Comparison of ENCODE assay signal across 1 cellular context in the genomic region with DNA sequence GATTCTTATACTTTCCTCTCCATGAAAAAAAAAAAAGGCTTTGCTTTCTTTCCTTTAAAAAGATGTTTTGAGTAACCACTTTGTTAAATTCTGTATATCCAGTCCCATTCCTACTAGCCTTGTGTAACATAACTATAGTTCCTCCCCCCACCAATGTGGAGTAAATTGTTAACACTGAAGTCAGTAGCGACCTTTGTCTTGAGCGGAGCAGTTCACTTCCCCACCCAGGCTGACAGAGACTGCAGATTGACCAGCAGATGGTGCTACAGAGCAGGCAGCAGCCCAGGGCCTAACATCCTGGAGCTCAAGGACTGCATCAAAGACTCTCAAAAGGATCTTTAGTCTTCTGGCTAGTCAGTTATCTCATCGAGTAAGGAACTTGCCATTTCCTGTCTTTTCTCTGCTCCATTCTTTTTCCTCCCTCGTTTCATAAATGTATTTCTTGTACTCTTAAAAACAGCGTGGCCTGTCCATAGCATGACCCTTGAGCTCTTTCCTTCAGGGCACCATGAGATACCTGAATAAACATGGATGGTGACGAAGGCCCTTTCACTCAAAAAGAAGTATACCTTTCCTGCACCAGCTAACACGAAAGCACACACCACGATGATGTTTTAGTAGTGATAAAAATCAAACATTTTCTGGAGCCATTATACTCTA.
TF ChIP-seq lines count a peak whose summit lies in the region.

No MANE protein-coding gene starts in this region.

TF ChIP-seq in HepG2, 621 proteins besides CTCF, POLR2A, EP300 and RAD21 (continued from another document and continues in another):
- TF ChIP-seq, protein P1, sequence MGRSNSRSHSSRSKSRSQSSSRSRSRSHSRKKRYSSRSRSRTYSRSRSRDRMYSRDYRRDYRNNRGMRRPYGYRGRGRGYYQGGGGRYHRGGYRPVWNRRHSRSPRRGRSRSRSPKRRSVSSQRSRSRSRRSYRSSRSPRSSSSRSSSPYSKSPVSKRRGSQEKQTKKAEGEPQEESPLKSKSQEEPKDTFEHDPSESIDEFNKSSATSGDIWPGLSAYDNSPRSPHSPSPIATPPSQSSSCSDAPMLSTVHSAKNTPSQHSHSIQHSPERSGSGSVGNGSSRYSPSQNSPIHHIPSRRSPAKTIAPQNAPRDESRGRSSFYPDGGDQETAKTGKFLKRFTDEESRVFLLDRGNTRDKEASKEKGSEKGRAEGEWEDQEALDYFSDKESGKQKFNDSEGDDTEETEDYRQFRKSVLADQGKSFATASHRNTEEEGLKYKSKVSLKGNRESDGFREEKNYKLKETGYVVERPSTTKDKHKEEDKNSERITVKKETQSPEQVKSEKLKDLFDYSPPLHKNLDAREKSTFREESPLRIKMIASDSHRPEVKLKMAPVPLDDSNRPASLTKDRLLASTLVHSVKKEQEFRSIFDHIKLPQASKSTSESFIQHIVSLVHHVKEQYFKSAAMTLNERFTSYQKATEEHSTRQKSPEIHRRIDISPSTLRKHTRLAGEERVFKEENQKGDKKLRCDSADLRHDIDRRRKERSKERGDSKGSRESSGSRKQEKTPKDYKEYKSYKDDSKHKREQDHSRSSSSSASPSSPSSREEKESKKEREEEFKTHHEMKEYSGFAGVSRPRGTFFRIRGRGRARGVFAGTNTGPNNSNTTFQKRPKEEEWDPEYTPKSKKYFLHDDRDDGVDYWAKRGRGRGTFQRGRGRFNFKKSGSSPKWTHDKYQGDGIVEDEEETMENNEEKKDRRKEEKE (IDR thresholded peaks at IDR 0.05) = no peak
- TF ChIP-seq MIER3 (CRISPR knock-in tag; IDR thresholded peaks at IDR 0.05; ENCODE audit: borderline replicate concordance) = no peak; the same call in 1 of the 2 replicates
- 0 out of 2 replicates have a peak, but pooled peaks have one; percentile 48 for TF ChIP-seq RFXAP (CRISPR knock-in tag; IDR thresholded peaks at IDR 0.05; ENCODE audit: borderline replicate concordance)
- no peak for TF ChIP-seq RORA (CRISPR knock-in tag; IDR thresholded peaks at IDR 0.05)
- TF ChIP-seq, protein P2, sequence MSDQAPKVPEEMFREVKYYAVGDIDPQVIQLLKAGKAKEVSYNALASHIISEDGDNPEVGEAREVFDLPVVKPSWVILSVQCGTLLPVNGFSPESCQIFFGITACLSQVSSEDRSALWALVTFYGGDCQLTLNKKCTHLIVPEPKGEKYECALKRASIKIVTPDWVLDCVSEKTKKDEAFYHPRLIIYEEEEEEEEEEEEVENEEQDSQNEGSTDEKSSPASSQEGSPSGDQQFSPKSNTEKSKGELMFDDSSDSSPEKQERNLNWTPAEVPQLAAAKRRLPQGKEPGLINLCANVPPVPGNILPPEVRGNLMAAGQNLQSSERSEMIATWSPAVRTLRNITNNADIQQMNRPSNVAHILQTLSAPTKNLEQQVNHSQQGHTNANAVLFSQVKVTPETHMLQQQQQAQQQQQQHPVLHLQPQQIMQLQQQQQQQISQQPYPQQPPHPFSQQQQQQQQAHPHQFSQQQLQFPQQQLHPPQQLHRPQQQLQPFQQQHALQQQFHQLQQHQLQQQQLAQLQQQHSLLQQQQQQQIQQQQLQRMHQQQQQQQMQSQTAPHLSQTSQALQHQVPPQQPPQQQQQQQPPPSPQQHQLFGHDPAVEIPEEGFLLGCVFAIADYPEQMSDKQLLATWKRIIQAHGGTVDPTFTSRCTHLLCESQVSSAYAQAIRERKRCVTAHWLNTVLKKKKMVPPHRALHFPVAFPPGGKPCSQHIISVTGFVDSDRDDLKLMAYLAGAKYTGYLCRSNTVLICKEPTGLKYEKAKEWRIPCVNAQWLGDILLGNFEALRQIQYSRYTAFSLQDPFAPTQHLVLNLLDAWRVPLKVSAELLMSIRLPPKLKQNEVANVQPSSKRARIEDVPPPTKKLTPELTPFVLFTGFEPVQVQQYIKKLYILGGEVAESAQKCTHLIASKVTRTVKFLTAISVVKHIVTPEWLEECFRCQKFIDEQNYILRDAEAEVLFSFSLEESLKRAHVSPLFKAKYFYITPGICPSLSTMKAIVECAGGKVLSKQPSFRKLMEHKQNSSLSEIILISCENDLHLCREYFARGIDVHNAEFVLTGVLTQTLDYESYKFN (CRISPR knock-in tag; conservative IDR thresholded peaks at IDR 0.05) = peak; percentile 77
- TF ChIP-seq, protein P3, sequence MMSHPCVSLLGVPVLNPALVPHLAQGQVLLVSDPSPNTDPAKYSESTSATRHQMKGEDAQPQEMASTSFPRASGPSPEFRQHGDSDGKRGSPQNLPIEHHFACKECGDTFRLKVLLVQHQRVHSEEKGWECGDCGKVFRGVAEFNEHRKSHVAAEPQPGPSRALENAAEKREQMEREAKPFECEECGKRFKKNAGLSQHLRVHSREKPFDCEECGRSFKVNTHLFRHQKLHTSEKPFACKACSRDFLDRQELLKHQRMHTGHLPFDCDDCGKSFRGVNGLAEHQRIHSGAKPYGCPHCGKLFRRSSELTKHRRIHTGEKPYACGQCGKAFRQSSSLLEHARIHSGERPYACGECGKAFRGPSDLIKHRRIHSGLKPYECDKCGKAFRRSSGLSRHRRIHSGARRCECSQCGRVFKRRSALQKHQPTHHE (CRISPR knock-in tag; IDR thresholded peaks at IDR 0.05; ENCODE audit: borderline replicate concordance) = no peak
- no peak for TF ChIP-seq SETDB1 (CRISPR knock-in tag; IDR thresholded peaks at IDR 0.05; ENCODE audit: borderline replicate concordance)
- TF ChIP-seq, protein P4, sequence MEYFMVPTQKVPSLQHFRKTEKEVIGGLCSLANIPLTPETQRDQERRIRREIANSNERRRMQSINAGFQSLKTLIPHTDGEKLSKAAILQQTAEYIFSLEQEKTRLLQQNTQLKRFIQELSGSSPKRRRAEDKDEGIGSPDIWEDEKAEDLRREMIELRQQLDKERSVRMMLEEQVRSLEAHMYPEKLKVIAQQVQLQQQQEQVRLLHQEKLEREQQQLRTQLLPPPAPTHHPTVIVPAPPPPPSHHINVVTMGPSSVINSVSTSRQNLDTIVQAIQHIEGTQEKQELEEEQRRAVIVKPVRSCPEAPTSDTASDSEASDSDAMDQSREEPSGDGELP (IDR thresholded peaks at IDR 0.05; ENCODE audit: borderline replicate concordance, low read depth) = no peak
- peak; percentile 53; the same call in 1 of the 2 replicates for TF ChIP-seq PPARG (CRISPR knock-in tag; conservative IDR thresholded peaks at IDR 0.05)
- no peak for TF ChIP-seq ZKSCAN5 (CRISPR knock-in tag; IDR thresholded peaks at IDR 0.05)
- no peak for TF ChIP-seq NFE2L2 (IDR thresholded peaks at IDR 0.05; ENCODE audit: low read length)
- TF ChIP-seq, protein P5, sequence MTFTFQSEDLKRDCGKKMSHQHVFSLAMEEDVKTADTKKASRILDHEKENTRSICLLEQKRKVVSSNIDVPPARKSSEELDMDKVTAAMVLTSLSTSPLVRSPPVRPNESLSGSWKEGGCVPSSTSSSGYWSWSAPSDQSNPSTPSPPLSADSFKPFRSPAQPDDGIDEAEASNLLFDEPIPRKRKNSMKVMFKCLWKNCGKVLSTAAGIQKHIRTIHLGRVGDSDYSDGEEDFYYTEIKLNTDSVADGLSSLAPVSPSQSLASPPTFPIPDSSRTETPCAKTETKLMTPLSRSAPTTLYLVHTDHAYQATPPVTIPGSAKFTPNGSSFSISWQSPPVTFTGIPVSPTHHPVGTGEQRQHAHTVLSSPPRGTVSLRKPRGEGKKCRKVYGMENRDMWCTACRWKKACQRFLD (CRISPR knock-in tag; IDR thresholded peaks at IDR 0.05; ENCODE audit: borderline replicate concordance) = no peak
- no peak for TF ChIP-seq ZFYVE20 (CRISPR knock-in tag; IDR thresholded peaks at IDR 0.05; ENCODE audit: borderline replicate concordance, low read depth)
- no peak for TF ChIP-seq HNRNPLL (IDR thresholded peaks at IDR 0.05; ENCODE audit: low read depth, low read length, poor library complexity, severe bottlenecking)
- no peak for TF ChIP-seq ZNF670 (CRISPR knock-in tag; IDR thresholded peaks at IDR 0.05; ENCODE audit: borderline replicate concordance)
- TF ChIP-seq EHMT2 (IDR thresholded peaks at IDR 0.05; ENCODE audit: borderline replicate concordance, low read depth, low read length) = peak; percentile 77; the same call in 1 of the 2 replicates
- TF ChIP-seq ZBTB38 (CRISPR knock-in tag; IDR thresholded peaks at IDR 0.05) = peak; percentile 62; the same call in 1 of the 2 replicates
- TF ChIP-seq ZNF121 (CRISPR knock-in tag; IDR thresholded peaks at IDR 0.05) = no peak; the same call in 1 of the 2 replicates
- peak; percentile 19 for TF ChIP-seq ASH2L (IDR thresholded peaks at IDR 0.05; ENCODE audit: insufficient read length, low read depth, low read length)
- TF ChIP-seq ZNF816 (CRISPR knock-in tag; IDR thresholded peaks at IDR 0.05; ENCODE audit: borderline replicate concordance) = no peak
- TF ChIP-seq, protein P6, sequence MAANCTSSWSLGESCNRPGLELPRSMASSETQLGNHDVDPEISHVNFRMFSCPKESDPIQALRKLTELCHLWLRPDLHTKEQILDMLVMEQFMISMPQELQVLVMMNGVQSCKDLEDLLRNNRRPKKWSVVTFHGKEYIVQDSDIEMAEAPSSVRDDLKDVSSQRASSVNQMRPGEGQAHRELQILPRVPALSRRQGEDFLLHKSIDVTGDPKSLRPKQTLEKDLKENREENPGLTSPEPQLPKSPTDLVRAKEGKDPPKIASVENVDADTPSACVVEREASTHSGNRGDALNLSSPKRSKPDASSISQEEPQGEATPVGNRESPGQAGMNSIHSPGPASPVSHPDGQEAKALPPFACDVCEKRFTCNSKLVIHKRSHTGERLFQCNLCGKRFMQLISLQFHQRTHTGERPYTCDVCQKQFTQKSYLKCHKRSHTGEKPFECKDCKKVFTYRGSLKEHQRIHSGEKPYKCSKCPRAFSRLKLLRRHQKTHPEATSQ (CRISPR knock-in tag; IDR thresholded peaks at IDR 0.05; ENCODE audit: borderline replicate concordance) = peak; percentile 91; the same call in 1 of the 2 replicates
- TF ChIP-seq SOX5 (CRISPR knock-in tag; IDR thresholded peaks at IDR 0.05; ENCODE audit: borderline replicate concordance) = peak; percentile 73
- no peak for TF ChIP-seq PLRG1 (conservative IDR thresholded peaks at IDR 0.05)
- TF ChIP-seq NRL (CRISPR knock-in tag; IDR thresholded peaks at IDR 0.05; ENCODE audit: borderline replicate concordance) = no peak
- TF ChIP-seq, protein P7, sequence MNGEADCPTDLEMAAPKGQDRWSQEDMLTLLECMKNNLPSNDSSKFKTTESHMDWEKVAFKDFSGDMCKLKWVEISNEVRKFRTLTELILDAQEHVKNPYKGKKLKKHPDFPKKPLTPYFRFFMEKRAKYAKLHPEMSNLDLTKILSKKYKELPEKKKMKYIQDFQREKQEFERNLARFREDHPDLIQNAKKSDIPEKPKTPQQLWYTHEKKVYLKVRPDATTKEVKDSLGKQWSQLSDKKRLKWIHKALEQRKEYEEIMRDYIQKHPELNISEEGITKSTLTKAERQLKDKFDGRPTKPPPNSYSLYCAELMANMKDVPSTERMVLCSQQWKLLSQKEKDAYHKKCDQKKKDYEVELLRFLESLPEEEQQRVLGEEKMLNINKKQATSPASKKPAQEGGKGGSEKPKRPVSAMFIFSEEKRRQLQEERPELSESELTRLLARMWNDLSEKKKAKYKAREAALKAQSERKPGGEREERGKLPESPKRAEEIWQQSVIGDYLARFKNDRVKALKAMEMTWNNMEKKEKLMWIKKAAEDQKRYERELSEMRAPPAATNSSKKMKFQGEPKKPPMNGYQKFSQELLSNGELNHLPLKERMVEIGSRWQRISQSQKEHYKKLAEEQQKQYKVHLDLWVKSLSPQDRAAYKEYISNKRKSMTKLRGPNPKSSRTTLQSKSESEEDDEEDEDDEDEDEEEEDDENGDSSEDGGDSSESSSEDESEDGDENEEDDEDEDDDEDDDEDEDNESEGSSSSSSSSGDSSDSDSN (CRISPR knock-in tag; IDR thresholded peaks at IDR 0.05) = no peak
- TF ChIP-seq ZFP41 (CRISPR knock-in tag; IDR thresholded peaks at IDR 0.05; ENCODE audit: borderline replicate concordance) = no peak
- TF ChIP-seq, protein P8, sequence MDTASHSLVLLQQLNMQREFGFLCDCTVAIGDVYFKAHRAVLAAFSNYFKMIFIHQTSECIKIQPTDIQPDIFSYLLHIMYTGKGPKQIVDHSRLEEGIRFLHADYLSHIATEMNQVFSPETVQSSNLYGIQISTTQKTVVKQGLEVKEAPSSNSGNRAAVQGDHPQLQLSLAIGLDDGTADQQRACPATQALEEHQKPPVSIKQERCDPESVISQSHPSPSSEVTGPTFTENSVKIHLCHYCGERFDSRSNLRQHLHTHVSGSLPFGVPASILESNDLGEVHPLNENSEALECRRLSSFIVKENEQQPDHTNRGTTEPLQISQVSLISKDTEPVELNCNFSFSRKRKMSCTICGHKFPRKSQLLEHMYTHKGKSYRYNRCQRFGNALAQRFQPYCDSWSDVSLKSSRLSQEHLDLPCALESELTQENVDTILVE (CRISPR knock-in tag; IDR thresholded peaks at IDR 0.05) = 0 out of 2 replicates have a peak, but pooled peaks have one; percentile 30
- TF ChIP-seq KDM5B (CRISPR knock-in tag; IDR thresholded peaks at IDR 0.05; ENCODE audit: borderline replicate concordance) = no peak
- TF ChIP-seq TGIF2 (CRISPR knock-in tag; IDR thresholded peaks at IDR 0.05) = peak; percentile 21; the same call in 1 of the 2 replicates
- TF ChIP-seq, protein P9, sequence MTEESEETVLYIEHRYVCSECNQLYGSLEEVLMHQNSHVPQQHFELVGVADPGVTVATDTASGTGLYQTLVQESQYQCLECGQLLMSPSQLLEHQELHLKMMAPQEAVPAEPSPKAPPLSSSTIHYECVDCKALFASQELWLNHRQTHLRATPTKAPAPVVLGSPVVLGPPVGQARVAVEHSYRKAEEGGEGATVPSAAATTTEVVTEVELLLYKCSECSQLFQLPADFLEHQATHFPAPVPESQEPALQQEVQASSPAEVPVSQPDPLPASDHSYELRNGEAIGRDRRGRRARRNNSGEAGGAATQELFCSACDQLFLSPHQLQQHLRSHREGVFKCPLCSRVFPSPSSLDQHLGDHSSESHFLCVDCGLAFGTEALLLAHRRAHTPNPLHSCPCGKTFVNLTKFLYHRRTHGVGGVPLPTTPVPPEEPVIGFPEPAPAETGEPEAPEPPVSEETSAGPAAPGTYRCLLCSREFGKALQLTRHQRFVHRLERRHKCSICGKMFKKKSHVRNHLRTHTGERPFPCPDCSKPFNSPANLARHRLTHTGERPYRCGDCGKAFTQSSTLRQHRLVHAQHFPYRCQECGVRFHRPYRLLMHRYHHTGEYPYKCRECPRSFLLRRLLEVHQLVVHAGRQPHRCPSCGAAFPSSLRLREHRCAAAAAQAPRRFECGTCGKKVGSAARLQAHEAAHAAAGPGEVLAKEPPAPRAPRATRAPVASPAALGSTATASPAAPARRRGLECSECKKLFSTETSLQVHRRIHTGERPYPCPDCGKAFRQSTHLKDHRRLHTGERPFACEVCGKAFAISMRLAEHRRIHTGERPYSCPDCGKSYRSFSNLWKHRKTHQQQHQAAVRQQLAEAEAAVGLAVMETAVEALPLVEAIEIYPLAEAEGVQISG (CRISPR knock-in tag; IDR thresholded peaks at IDR 0.05) = peak; percentile 52; the same call in 1 of the 2 replicates
- TF ChIP-seq ZNF781 (CRISPR knock-in tag; IDR thresholded peaks at IDR 0.05; ENCODE audit: borderline replicate concordance, not compliant biosample characterization) = no peak
- TF ChIP-seq ZNF850 (CRISPR knock-in tag; conservative IDR thresholded peaks at IDR 0.05) = no peak
- 0 out of 2 replicates have a peak, but pooled peaks have one; percentile 48 for TF ChIP-seq SSRP1 (CRISPR knock-in tag; IDR thresholded peaks at IDR 0.05)
